In genomic region chr22:41354979-41355378, GRCh38 we compare ENCODE assay signal across 15 cellular contexts. TPM values are rescaled to one million over a fixed set of nuclear protein-coding genes. Genes with fewer than 3 reads are reported as not detected.
DNase-seq lines count a peak whose midpoint lies in the region; ATAC-seq, FAIRE-seq and TF ChIP-seq lines count a peak whose summit lies in the region.
"Had no signal": no experiment of that assay in that cellular context is flagged by ENCODE, and none has a peak within 500 bp of the region (broad histone marks: within the 10 kb centered on the region; RNA-seq: fewer than 3 reads in every experiment).

No MANE protein-coding gene starts in this region.

- peaks cover 6 to 52% (median 23%) of the 10 kb centered on the region in 4 experiments; a peak in 7 of 8 replicates for H3K36me3 ChIP-seq in H1 (ENCODE audit: control insufficient read depth in 2 of 4, insufficient read depth in 4 of 4, low read length in 3 of 4)
- H3K36me3 ChIP-seq in trophoblast cell (ENCODE audit: control insufficient read depth in 1 of 2, insufficient read depth in 2 of 2, low read length in 2 of 2), result peaks cover 63 to 73% of the 10 kb centered on the region in 2 experiments

- ATAC-seq in sciatic nerve (peak; percentile 72), HG03045 (IDR thresholded peaks at IDR 0.05; ENCODE audit: unreplicated experiment) (no peak)
- ATAC-seq: GM12878 had no signal

- H4K20me1 ChIP-seq in H9 (ENCODE audit: control insufficient read depth, insufficient read depth, insufficient read length) (no peaks in the 10 kb centered on the region), H1 (replicated peaks in 1 of 2; ENCODE audit: control insufficient read depth in 1 of 2, insufficient read depth in 2 of 2, low read length in 2 of 2) (peaks cover 0 to 5% of the 10 kb centered on the region in 2 experiments)

- no peaks in the 10 kb centered on the region for H3K79me1 ChIP-seq in H9 (ENCODE audit: insufficient read depth, low read depth, low read length, poor library complexity, severe bottlenecking)
- no peaks in the 10 kb centered on the region for H3K79me1 ChIP-seq in H1 (ENCODE audit: low read depth, low read length)
- H3K79me1 ChIP-seq in trophoblast cell (ENCODE audit: low read length), result peaks cover 2% of the 10 kb centered on the region

- H3K14ac ChIP-seq in H9 (ENCODE audit: insufficient read depth, low read length) (no peak overlapping the region), H1 (ENCODE audit: insufficient read length) (no peak overlapping the region), trophoblast cell (ENCODE audit: low read length) (no peak overlapping the region)

- peaks cover 9 to 20% of the 10 kb centered on the region in 2 experiments for H3K4me1 Mint-ChIP-seq in H9

- peaks cover 23 to 76% (median 55%) of the 10 kb centered on the region in 3 experiments; a peak in 6 of 7 replicates for H3K36me3 Mint-ChIP-seq in H9 (ENCODE audit: insufficient read depth in 1 of 3, low read depth in 3 of 3)

- no peak for TF ChIP-seq RAD21 in H1 (IDR thresholded peaks at IDR 0.05 in 1 of 2, conservative IDR thresholded peaks at IDR 0.05 in 1 of 2; ENCODE audit: low read depth in 2 of 2, low read length in 2 of 2)

- H4K8ac ChIP-seq in H9 (replicated peaks; ENCODE audit: insufficient read length, low read depth, low read length) (no peak overlapping the region), H1 (ENCODE audit: extremely low read depth, insufficient read depth, low read length) (peak overlapping the region; percentile 14; the same call in 1 of the 2 replicates), trophoblast cell (ENCODE audit: low read depth, low read length) (no peak overlapping the region)

- CTCF ChIA-PET in RWPE1 (lab: Yijun Ruan, JAX), result no interaction called here
- CTCF ChIA-PET in H1 (lab: Charles Lee; ENCODE audit: partially characterized antibody), result interaction anchor here (0.7 to 1.1 kb wide), 2 partner anchors 13 to 19 kb away, joined by 3 to 5 read pairs; no protein-coding TSS in a partner anchor

- H3K4me2 ChIP-seq in H9 (ENCODE audit: insufficient read depth, insufficient read length, low read length) (no peak overlapping the region), H1 (ENCODE audit: insufficient read depth in 1 of 2, low read depth in 2 of 2, low read length in 2 of 2) (no peak overlapping the region), trophoblast cell (ENCODE audit: low read length) (no peak overlapping the region)
- H3K4me2 ChIP-seq: BLaER1 treated with 17β-estradiol and CSF1 and Interleukin-3, amounts not matched to agents 10 nM and 100 nM had no signal

- H3K56ac ChIP-seq in H9 (ENCODE audit: insufficient read length, low read depth, low read length) (no peak overlapping the region), H1 (replicated peaks; ENCODE audit: insufficient read length, low read depth, low read length) (no peak overlapping the region)

- H3K9me3 ChIP-seq in H9 (ENCODE audit: control insufficient read depth, low read depth, low read length) (no peaks in the 10 kb centered on the region), H1 (ENCODE audit: insufficient read depth in 2 of 2, low read depth in 1 of 2, low read length in 1 of 2) (no peaks in the 10 kb centered on the region), trophoblast cell (ENCODE audit: insufficient read depth, low read depth, low read length) (peaks cover 5% of the 10 kb centered on the region)
- H3K9me3 ChIP-seq: BLaER1 treated with 17β-estradiol and CSF1 and Interleukin-3, amounts not matched to agents 10 nM and 100 nM had no signal

- H2BK120ac ChIP-seq in H9 (ENCODE audit: low read depth, low read length, poor library complexity, severe bottlenecking) (no peak overlapping the region), H1 (replicated peaks; ENCODE audit: low read depth, low read length) (no peak overlapping the region), trophoblast cell (ENCODE audit: insufficient read depth, low read length, poor library complexity) (no peak overlapping the region)

- DNase-seq in H9 (no peak), RWPE1 (ENCODE audit: low spot score) (no peak), H1 (ENCODE audit: low read depth in 1 of 2, low spot score in 2 of 2) (no peak), sciatic nerve (ENCODE audit: low spot score) (no peak), trophoblast cell (no peak)
- no peak for DNase-seq in activated CD4-positive, alpha-beta T cell treated with anti-CD3 and anti-CD28 coated beads for 4 hours
- DNase-seq: ACHN; CD4-positive, CD25-positive, alpha-beta regulatory T cell; DMS 273 treated with DMSO at 0.1 percent for 48 hours; DMS79 had no signal

- H4K91ac ChIP-seq in H9 (ENCODE audit: insufficient read length, low read depth, low read length) (no peak overlapping the region), H1 (replicated peaks; ENCODE audit: insufficient read length, low read length) (no peak overlapping the region), trophoblast cell (ENCODE audit: low read depth, low read length) (no peak overlapping the region)

- no peak overlapping the region for H2AK5ac ChIP-seq in H9 (ENCODE audit: insufficient read length, low read length)
- H2AK5ac ChIP-seq in H1 (ENCODE audit: low read depth, low read length), result no peak overlapping the region
- no peak overlapping the region for H2AK5ac ChIP-seq in trophoblast cell (ENCODE audit: low read length)

- H3K9ac ChIP-seq in H9 (ENCODE audit: extremely low read depth, insufficient read length, low read length), result no peak overlapping the region
- H3K9ac ChIP-seq in H1 (replicated peaks in 1 of 4; ENCODE audit: extremely low read depth in 1 of 4, low read depth in 3 of 4, low read length in 3 of 4), result no peak overlapping the region
- no peak overlapping the region for H3K9ac ChIP-seq in trophoblast cell (ENCODE audit: low read length)

- H2AFZ ChIP-seq in H9 (ENCODE audit: low read length) (no peak overlapping the region), H1 (ENCODE audit: low read length) (no peak overlapping the region), trophoblast cell (ENCODE audit: insufficient read depth, low read length, poor library complexity) (no peak overlapping the region)

- H3K4me3 Mint-ChIP-seq in H9, result no peak overlapping the region

- H3K4ac ChIP-seq in H9 (ENCODE audit: low read depth, low read length) (no peak overlapping the region), H1 (replicated peaks; ENCODE audit: insufficient read length, low read depth, low read length) (no peak overlapping the region), trophoblast cell (ENCODE audit: low read depth, low read length) (no peak overlapping the region)

- WGBS in H9 (ENCODE audit: extremely low coverage, insufficient read length, low lambda C conversion rate), result no CpG with 5 or more reads among the region's 10 CpGs
- 90% methylated on average over 10 of the region's 10 CpGs; no CpG with 5 or more reads in 1 of the 2 experiments for WGBS in H1 (ENCODE audit: extremely low coverage in 1 of 2, insufficient coverage in 1 of 2, insufficient read length in 1 of 2, insufficient replicate concordance in 2 of 2, low coverage in 1 of 2, low lambda C conversion rate in 2 of 2, missing lambda C conversion rate in 1 of 2), 2 experiments
- no CpG with 5 or more reads among the region's 10 CpGs for WGBS in trophoblast cell (ENCODE audit: extremely low coverage, insufficient coverage, insufficient read length)

- no peak for FAIRE-seq in H1 (lab: Jason Lieb, UNC)
- FAIRE-seq: GM12878, GM18507, H54 had no signal

- no peak overlapping the region for H3K4me3 ChIP-seq in H1 (ENCODE audit: extremely low read depth in 1 of 4, insufficient read depth in 2 of 4, low read depth in 3 of 4, low read length in 4 of 4)
- no peak overlapping the region for H3K4me3 ChIP-seq in trophoblast cell (ENCODE audit: low read depth, low read length)
- H3K4me3 ChIP-seq: BLaER1 treated with 17β-estradiol and CSF1 and Interleukin-3, amounts not matched to agents 10 nM and 100 nM; GM12878 had no signal

- H4K5ac ChIP-seq in H9 (ENCODE audit: insufficient read length, low read depth, low read length) (no peak overlapping the region), H1 (ENCODE audit: insufficient read length, low read depth, low read length) (no peak overlapping the region)

- no peak for TF ChIP-seq EP300 in H1 (IDR thresholded peaks at IDR 0.05; ENCODE audit: borderline replicate concordance in 1 of 2, low read depth in 2 of 2, low read length in 2 of 2)

- H3K27ac ChIP-seq in H9 (ENCODE audit: insufficient read length, low read depth, low read length) (no peak overlapping the region), RWPE1 (peak overlapping the region; percentile 20), H1 (ENCODE audit: low read depth, low read length) (no peak overlapping the region), trophoblast cell (ENCODE audit: low read depth, low read length) (no peak overlapping the region)
- H3K27ac ChIP-seq: BLaER1 treated with 17β-estradiol and CSF1 and Interleukin-3, amounts not matched to agents 10 nM and 100 nM had no signal

- H2BK5ac ChIP-seq in H9 (ENCODE audit: insufficient read length, low read length), result no peak overlapping the region
- no peak overlapping the region for H2BK5ac ChIP-seq in H1 (ENCODE audit: low read depth, low read length)
- no peak overlapping the region for H2BK5ac ChIP-seq in trophoblast cell (ENCODE audit: low read depth, low read length, poor library complexity)

- no peak overlapping the region for H2BK20ac ChIP-seq in H9 (ENCODE audit: low read depth, low read length, poor library complexity, severe bottlenecking)
- H2BK20ac ChIP-seq in H1 (ENCODE audit: low read length), result no peak overlapping the region

- no peak for TF ChIP-seq POLR2A in H1 (IDR thresholded peaks at IDR 0.05; ENCODE audit: control extremely low read depth in 1 of 2, low read depth in 2 of 2, low read length in 2 of 2)

- H3K27me3 Mint-ChIP-seq in H9 (ENCODE audit: low read depth), result no peaks in the 10 kb centered on the region; the same call in 1 of the 2 replicates
- H3K27me3 Mint-ChIP-seq: CD4-positive, CD25-positive, alpha-beta regulatory T cell had no signal

- H2BK12ac ChIP-seq in H9 (ENCODE audit: insufficient read length, low read depth, low read length), result no peak overlapping the region
- no peak overlapping the region for H2BK12ac ChIP-seq in H1 (ENCODE audit: low read depth, low read length)
- H2BK12ac ChIP-seq in trophoblast cell (ENCODE audit: low read length), result no peak overlapping the region

- no peak overlapping the region for H4K12ac ChIP-seq in trophoblast cell (ENCODE audit: low read depth, low read length)

- TF ChIP-seq CTCF in H9 (conservative IDR thresholded peaks at IDR 0.05), result no peak
- no peak for TF ChIP-seq CTCF in RWPE1 (conservative IDR thresholded peaks at IDR 0.05; ENCODE audit: low read depth)
- TF ChIP-seq CTCF in H1 (IDR thresholded peaks at IDR 0.05; ENCODE audit: control extremely low read depth in 1 of 3, insufficient read depth in 1 of 3, low read depth in 1 of 3, low read length in 3 of 3), result no peak

- H3K4me1 ChIP-seq in H9 (ENCODE audit: insufficient read depth, low read length) (no peaks in the 10 kb centered on the region), H1 (replicated peaks in 1 of 4; ENCODE audit: control insufficient read depth in 3 of 4, insufficient read depth in 4 of 4, low read length in 3 of 4) (peaks cover 0 to 10% (median 5%) of the 10 kb centered on the region in 4 experiments; a peak in 6 of 7 replicates), trophoblast cell (ENCODE audit: control insufficient read depth in 1 of 2, insufficient read depth in 2 of 2, low read length in 2 of 2) (peaks cover 5 to 6% of the 10 kb centered on the region in 2 experiments)
- H3K4me1 ChIP-seq: BLaER1 treated with 17β-estradiol and CSF1 and Interleukin-3, amounts not matched to agents 10 nM and 100 nM had no signal

- H3K9me3 Mint-ChIP-seq in H9, result no peaks in the 10 kb centered on the region

- H3K23me2 ChIP-seq in H9 (ENCODE audit: insufficient read length, low read depth, low read length, poor library complexity, severe bottlenecking), result peaks cover 3% of the 10 kb centered on the region
- no peaks in the 10 kb centered on the region for H3K23me2 ChIP-seq in H1 (ENCODE audit: low read depth, low read length)

- H3K27me3 ChIP-seq in H9 (ENCODE audit: insufficient read depth, low read length), result no peaks in the 10 kb centered on the region
- H3K27me3 ChIP-seq in H1 (replicated peaks in 1 of 4; ENCODE audit: control insufficient read depth in 3 of 4, extremely low read depth in 1 of 4, insufficient read depth in 3 of 4, low read length in 3 of 4), result no peaks in the 10 kb centered on the region
- H3K27me3 ChIP-seq in trophoblast cell (ENCODE audit: insufficient read depth, low read length), result no peaks in the 10 kb centered on the region
- H3K27me3 ChIP-seq: BLaER1 treated with 17β-estradiol and CSF1 and Interleukin-3, amounts not matched to agents 10 nM and 100 nM had no signal

- no peak overlapping the region for H3K23ac ChIP-seq in H9 (ENCODE audit: insufficient read length, low read depth, low read length)
- no peak overlapping the region for H3K23ac ChIP-seq in H1 (ENCODE audit: insufficient read length)
- no peak overlapping the region for H3K23ac ChIP-seq in trophoblast cell (ENCODE audit: low read length)

- no peak overlapping the region for H3T11ph ChIP-seq in H9 (ENCODE audit: low read length)

- intact Hi-C loops in sciatic nerve (cut with DNase I), result no loop called here

- peak overlapping the region in 2 of 3 experiments; percentile 71 to 92; a peak in 4 of 7 replicates for H3K27ac Mint-ChIP-seq in H9

- H3K18ac ChIP-seq in H9 (ENCODE audit: insufficient read length, low read depth, low read length), result no peak overlapping the region
- no peak overlapping the region for H3K18ac ChIP-seq in H1 (ENCODE audit: extremely low read depth, low read length)
- H3K18ac ChIP-seq in trophoblast cell (ENCODE audit: low read length), result no peak overlapping the region

- H2BK15ac ChIP-seq in H9 (ENCODE audit: low read depth, low read length), result no peak overlapping the region
- no peak overlapping the region for H2BK15ac ChIP-seq in H1 (ENCODE audit: low read length)

- POLR2A ChIA-PET in RWPE1 (lab: Yijun Ruan, JAX; ENCODE audit: low non-redundant PET), result no interaction called here
- POLR2A ChIA-PET in H1 (lab: Charles Lee; ENCODE audit: partially characterized antibody), result interaction anchor here (0.5 to 1.9 kb wide), 5 partner anchors 11 to 113 kb away, joined by 3 to 10 read pairs (median 3); partner anchors contain the start of genes PHF5A and TEF

- no peaks in the 10 kb centered on the region for H3K79me2 ChIP-seq in H9 (ENCODE audit: insufficient read depth, low read length)
- no peaks in the 10 kb centered on the region for H3K79me2 ChIP-seq in H1 (ENCODE audit: control insufficient read depth in 1 of 2, insufficient read depth in 2 of 2, low read length in 2 of 2)
- no peaks in the 10 kb centered on the region for H3K79me2 ChIP-seq in trophoblast cell (ENCODE audit: control insufficient read depth, insufficient read depth, low read length, poor library complexity)

RNA-seq across cellular contexts. Expression of gene TEF, which starts 26.8 kb away (rescaled TPM):
- 17.7 and 17.9 TPM in 2 replicates for total RNA-seq in H9 (2021)
- 7.4 and 8.9 TPM in 2 replicates for total RNA-seq in H1 (2021; fragmentation: NEBNext Ultra II Directional; extraction: Animal tissue kit (Norgen Biotek cat#: 25700))
- 9.0 and 14.3 TPM in 2 replicates for polyA plus RNA-seq in H1 (2011; rRNA removed)
- polyA plus RNA-seq in H1 (2011; cell fraction: cytosol; rRNA removed), result 15.4 TPM
- 16.9 TPM for polyA plus RNA-seq in H1 (2011; cell fraction: nucleus; rRNA removed)
- polyA plus RNA-seq in H1 (2012, experiment 1 of 2), result 4.2 to 9.7 TPM (median 7.2 TPM) in 4 replicates
- 6.6 TPM for polyA plus RNA-seq in H1 (2012, experiment 2 of 2)
- polyA plus RNA-seq in H1 (2013, experiment 1 of 2), result 3.7 TPM
- polyA plus RNA-seq in H1 (2013, experiment 2 of 2), result 2.6 TPM
- polyA minus RNA-seq in H1 (2011; rRNA and poly(A)+ RNA removed), result 22.9 and 32.1 TPM in 2 replicates
- 7.9 TPM for polyA minus RNA-seq in H1 (2011; cell fraction: cytosol; rRNA and poly(A)+ RNA removed)
- polyA minus RNA-seq in H1 (2011; cell fraction: nucleus; rRNA and poly(A)+ RNA removed), result 5.2 TPM
- 36.5 TPM for total RNA-seq in sciatic nerve
- 4.0 and 4.4 TPM in 2 replicates for polyA plus RNA-seq in trophoblast cell (2013)

RNA-seq across cellular contexts. Expression of gene ZC3H7B, which starts 53.7 kb away (rescaled TPM):
- total RNA-seq in H9 (2021), result 67.0 and 69.3 TPM in 2 replicates
- total RNA-seq in H1 (2021; fragmentation: NEBNext Ultra II Directional; extraction: Animal tissue kit (Norgen Biotek cat#: 25700)), result 77.3 and 78.6 TPM in 2 replicates
- 35.5 and 57.5 TPM in 2 replicates for polyA plus RNA-seq in H1 (2011; rRNA removed)
- 42.1 TPM for polyA plus RNA-seq in H1 (2011; cell fraction: cytosol; rRNA removed)
- 87.3 TPM for polyA plus RNA-seq in H1 (2011; cell fraction: nucleus; rRNA removed)
- 41.9 to 56.5 TPM (median 51.0 TPM) in 4 replicates for polyA plus RNA-seq in H1 (2012, experiment 1 of 2)
- polyA plus RNA-seq in H1 (2012, experiment 2 of 2), result 38.4 TPM
- polyA plus RNA-seq in H1 (2013, experiment 1 of 2), result 30.2 TPM
- 29.2 TPM for polyA plus RNA-seq in H1 (2013, experiment 2 of 2)
- polyA minus RNA-seq in H1 (2011; rRNA and poly(A)+ RNA removed), result 29.4 and 36.8 TPM in 2 replicates
- 33.5 TPM for polyA minus RNA-seq in H1 (2011; cell fraction: cytosol; rRNA and poly(A)+ RNA removed)
- polyA minus RNA-seq in H1 (2011; cell fraction: nucleus; rRNA and poly(A)+ RNA removed), result 25.9 TPM
- 72.6 TPM for total RNA-seq in sciatic nerve
- 31.6 and 32.5 TPM in 2 replicates for polyA plus RNA-seq in trophoblast cell (2013)
